ENCODE assay signal across 13 cellular contexts in the genomic region with DNA sequence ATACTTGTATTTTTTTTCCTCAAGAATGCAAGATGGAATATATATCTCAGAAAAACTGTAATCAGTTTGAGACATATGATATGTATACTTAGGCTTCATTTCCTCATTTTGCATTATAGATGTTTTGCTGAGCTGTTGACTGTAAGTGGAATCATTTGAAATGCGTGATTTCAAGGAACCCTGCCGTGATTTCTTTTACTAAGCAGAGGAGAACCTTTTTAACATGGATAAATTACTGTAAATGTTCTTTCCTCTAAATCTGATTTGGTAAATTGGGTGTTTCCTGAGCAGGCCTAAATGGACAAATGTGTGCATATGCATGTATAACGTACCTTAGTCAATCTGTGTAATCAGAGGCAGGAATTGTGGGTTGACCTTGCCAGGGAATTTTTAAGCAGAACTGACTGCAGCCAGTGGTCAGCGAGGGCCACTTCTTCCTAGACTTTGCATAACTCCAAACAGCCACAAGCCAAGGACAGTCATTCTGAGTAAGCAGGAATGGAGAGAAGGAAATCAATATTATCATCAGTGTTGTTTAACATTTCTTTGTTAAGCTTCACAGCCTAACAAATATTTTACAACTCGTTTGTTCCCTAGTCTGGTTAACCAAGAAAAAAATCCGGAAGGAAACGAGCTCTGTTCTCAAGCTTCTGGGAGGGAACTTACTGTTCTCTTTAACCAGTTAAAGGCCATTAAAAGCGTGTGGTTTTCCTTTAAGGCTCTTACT.
DNase-seq lines count a peak whose midpoint lies in the region; TF ChIP-seq lines count a peak whose summit lies in the region.
"Had no signal": no experiment of that assay in that cellular context is flagged by ENCODE, and none has a peak within 500 bp of the region (broad histone marks: within the 10 kb centered on the region; RNA-seq: fewer than 3 reads in every experiment).

No MANE protein-coding gene starts in this region.

- no peaks in the 10 kb centered on the region for H3K36me3 ChIP-seq in esophagus muscularis mucosa

- no peak for TF ChIP-seq EP300 in esophagus muscularis mucosa (IDR thresholded peaks at IDR 0.05)

- peak; percentile 41 for DNase-seq in EL
- peak; percentile 4 for DNase-seq in NCI-H69 (lab: John Stamatoyannopoulos, UW)
- peak; percentile 17 for DNase-seq in esophagus muscularis mucosa (ENCODE audit: extremely low spot score)
- no peak for DNase-seq in progenitor cell of endocrine pancreas (ENCODE audit: low spot score, unreplicated experiment)
- no peak for DNase-seq in T-helper 2 cell treated with Interferon-gamma antibody and Interleukin-4, amounts not matched to agents 5 μg/mL and 100 μg/mL, for 36 hours (ENCODE audit: low spot score)
- no peak for DNase-seq in NCI-H146 (lab: John Stamatoyannopoulos, UW)
- no peak for DNase-seq in effector CD8-positive, alpha-beta T cell (lab: John Stamatoyannopoulos, UW)
- DNase-seq: activated CD4-positive, alpha-beta T cell treated with anti-CD3 and anti-CD28 coated beads, Interleukin-2, amount 50 U/mL, for 1 hour; activated effector memory CD4-positive, alpha-beta T cell treated with Interleukin-2 at 50 U/mL for 16 hours; NCI-H1092; SK-N-SH; stimulated activated CD4-positive, alpha-beta T cell treated with anti-CD3 and anti-CD28 coated beads, Interleukin-4, amount 100 ng/mL, for 1 hour had no signal

- no peak overlapping the region for H3K4me3 Mint-ChIP-seq in progenitor cell of endocrine pancreas (ENCODE audit: low read depth)
- H3K4me3 Mint-ChIP-seq in T-helper 2 cell treated with Interferon-gamma antibody and Interleukin-4, amounts not matched to agents 5 μg/mL and 100 μg/mL, for 36 hours = no peak overlapping the region
- H3K4me3 Mint-ChIP-seq: stimulated activated naive CD8-positive, alpha-beta T cell treated with anti-CD3 and anti-CD28 coated beads, Interleukin-15, Interleukin-2, amounts not matched to agents 100 ng/mL and 50 ng/mL, for 24 hours had no signal

- no peaks in the 10 kb centered on the region for H3K9me3 ChIP-seq in esophagus muscularis mucosa
- H3K9me3 ChIP-seq: SK-N-SH had no signal

- peak overlapping the region; percentile 5 for H3K27ac Mint-ChIP-seq in progenitor cell of endocrine pancreas
- H3K27ac Mint-ChIP-seq in T-helper 2 cell treated with Interferon-gamma antibody and Interleukin-4, amounts not matched to agents 5 μg/mL and 100 μg/mL, for 36 hours = no peak overlapping the region
- H3K27ac Mint-ChIP-seq: stimulated activated naive CD8-positive, alpha-beta T cell treated with anti-CD3 and anti-CD28 coated beads, Interleukin-15, Interleukin-2, amounts not matched to agents 100 ng/mL and 50 ng/mL, for 24 hours had no signal

- H3K4me1 Mint-ChIP-seq in progenitor cell of endocrine pancreas (ENCODE audit: low read depth) = peaks cover 16% of the 10 kb centered on the region
- peaks cover 2% of the 10 kb centered on the region for H3K4me1 Mint-ChIP-seq in T-helper 2 cell treated with Interferon-gamma antibody and Interleukin-4, amounts not matched to agents 5 μg/mL and 100 μg/mL, for 36 hours (ENCODE audit: low read depth)

- no peak for TF ChIP-seq CTCF in esophagus muscularis mucosa (IDR thresholded peaks at IDR 0.05)
- no peak for TF ChIP-seq CTCF in progenitor cell of endocrine pancreas (IDR thresholded peaks at IDR 0.05; ENCODE audit: unreplicated experiment)

- H3K4me1 ChIP-seq in esophagus muscularis mucosa = no peaks in the 10 kb centered on the region

- H3K36me3 Mint-ChIP-seq in progenitor cell of endocrine pancreas (ENCODE audit: insufficient read depth) = no peaks in the 10 kb centered on the region
- H3K36me3 Mint-ChIP-seq in T-helper 2 cell treated with Interferon-gamma antibody and Interleukin-4, amounts not matched to agents 5 μg/mL and 100 μg/mL, for 36 hours (ENCODE audit: low read depth) = no peaks in the 10 kb centered on the region

- intact Hi-C loops in esophagus muscularis mucosa (cut with DNase I) = no loop called here

- no peaks in the 10 kb centered on the region for H3K9me3 Mint-ChIP-seq in progenitor cell of endocrine pancreas (ENCODE audit: low read depth)
- H3K9me3 Mint-ChIP-seq in T-helper 2 cell treated with Interferon-gamma antibody and Interleukin-4, amounts not matched to agents 5 μg/mL and 100 μg/mL, for 36 hours = no peaks in the 10 kb centered on the region
- H3K9me3 Mint-ChIP-seq: stimulated activated naive CD8-positive, alpha-beta T cell treated with anti-CD3 and anti-CD28 coated beads, Interleukin-15, Interleukin-2, amounts not matched to agents 100 ng/mL and 50 ng/mL, for 24 hours had no signal

- H3K27me3 Mint-ChIP-seq in progenitor cell of endocrine pancreas = peaks cover 2% of the 10 kb centered on the region
- H3K27me3 Mint-ChIP-seq in T-helper 2 cell treated with Interferon-gamma antibody and Interleukin-4, amounts not matched to agents 5 μg/mL and 100 μg/mL, for 36 hours (ENCODE audit: low read depth) = peaks cover 11% of the 10 kb centered on the region

- WGBS in esophagus muscularis mucosa = 60% methylated on average over 8 of the region's 8 CpGs

- H3K27ac ChIP-seq in esophagus muscularis mucosa (replicated peaks in 1 of 4) = no peak overlapping the region

- TF ChIP-seq POLR2A in esophagus muscularis mucosa (IDR thresholded peaks at IDR 0.05; ENCODE audit: low read depth) = no peak

- H3K4me3 ChIP-seq in esophagus muscularis mucosa = no peak overlapping the region

- H3K27me3 ChIP-seq in esophagus muscularis mucosa = peaks cover 0 to 19% (median 0%) of the 10 kb centered on the region in 4 donors

Comparison
In these comparisons a context has a peak if more than half of its experiments do, and no peak if none do; other contexts are left out.
1. DNase-seq: peak in EL (single experiment), NCI-H69 (single experiment) and esophagus muscularis mucosa (single experiment); none in progenitor cell of endocrine pancreas (single experiment), T-helper 2 cell treated with Interferon-gamma antibody and Interleukin-4, amounts not matched to agents 5 μg/mL and 100 μg/mL, for 36 hours (single experiment), NCI-H146 (single experiment) and effector CD8-positive, alpha-beta T cell (single experiment).